ENCODE assay signal across 1 cellular context in the genomic region with DNA sequence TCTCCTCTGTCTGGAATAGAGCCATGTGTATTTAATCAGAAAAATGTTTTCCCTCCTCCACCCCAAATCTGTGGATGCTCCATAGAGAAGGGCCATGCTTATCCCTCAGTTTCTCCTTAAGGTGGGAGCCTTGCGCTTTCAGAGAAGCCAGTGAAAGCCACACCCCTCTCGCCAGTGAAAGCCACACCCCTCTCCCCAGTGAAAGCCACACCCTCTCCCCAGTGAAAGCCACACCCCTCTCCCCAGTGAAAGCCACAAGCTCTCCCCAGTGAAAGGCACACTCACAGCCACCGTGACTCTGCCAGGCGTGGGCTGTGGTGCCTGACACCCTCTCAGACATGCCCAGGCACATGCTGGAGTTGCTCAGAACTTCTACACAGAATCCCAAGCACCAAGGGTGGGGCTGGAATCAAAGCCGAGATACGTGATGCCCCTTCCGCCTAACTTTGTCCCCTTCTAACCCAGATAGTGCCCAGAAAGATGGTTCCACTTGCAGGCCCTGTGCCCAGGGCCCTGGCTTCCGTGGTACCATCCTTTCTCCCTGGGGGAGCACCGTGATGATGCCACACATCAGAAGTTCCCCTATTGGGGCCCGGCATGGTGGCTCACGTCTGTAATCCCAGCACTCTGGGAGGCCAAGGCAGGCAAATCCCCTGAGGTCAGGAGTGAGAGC.
TF ChIP-seq lines count a peak whose summit lies in the region.

No MANE protein-coding gene starts in this region.

TF ChIP-seq in HEK293, 187 proteins besides CTCF, POLR2A, EP300 and RAD21 (continued from another document):
- TF ChIP-seq, protein P1, sequence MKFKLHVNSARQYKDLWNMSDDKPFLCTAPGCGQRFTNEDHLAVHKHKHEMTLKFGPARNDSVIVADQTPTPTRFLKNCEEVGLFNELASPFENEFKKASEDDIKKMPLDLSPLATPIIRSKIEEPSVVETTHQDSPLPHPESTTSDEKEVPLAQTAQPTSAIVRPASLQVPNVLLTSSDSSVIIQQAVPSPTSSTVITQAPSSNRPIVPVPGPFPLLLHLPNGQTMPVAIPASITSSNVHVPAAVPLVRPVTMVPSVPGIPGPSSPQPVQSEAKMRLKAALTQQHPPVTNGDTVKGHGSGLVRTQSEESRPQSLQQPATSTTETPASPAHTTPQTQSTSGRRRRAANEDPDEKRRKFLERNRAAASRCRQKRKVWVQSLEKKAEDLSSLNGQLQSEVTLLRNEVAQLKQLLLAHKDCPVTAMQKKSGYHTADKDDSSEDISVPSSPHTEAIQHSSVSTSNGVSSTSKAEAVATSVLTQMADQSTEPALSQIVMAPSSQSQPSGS (tag by site-specific recombination; IDR thresholded peaks at IDR 0.05; ENCODE audit: low read depth), result no peak
- TF ChIP-seq ZNF366 (tag by site-specific recombination; conservative IDR thresholded peaks at IDR 0.05) (no peak; the same call in 1 of the 2 replicates), ZFHX2 (tag by site-specific recombination; conservative IDR thresholded peaks at IDR 0.05) (peak; percentile 85), ZNF133 (tag by site-specific recombination; IDR thresholded peaks at IDR 0.05) (no peak), PRDM1 (tag by site-specific recombination; IDR thresholded peaks at IDR 0.05) (peak; percentile 100), ZFP41 (tag by site-specific recombination; IDR thresholded peaks at IDR 0.05; ENCODE audit: borderline replicate concordance) (no peak), ZNF214 (tag by site-specific recombination; IDR thresholded peaks at IDR 0.05; ENCODE audit: borderline replicate concordance) (no peak), GLIS1 (tag by site-specific recombination; IDR thresholded peaks at IDR 0.05) (peak; percentile 82), KLF1 (tag by site-specific recombination; IDR thresholded peaks at IDR 0.05) (peak; percentile 70), KLF10 (tag by site-specific recombination; IDR thresholded peaks at IDR 0.05) (peak; percentile 59)
